ENCODE assay signal across 9 cellular contexts in genomic region chr19:41427647-41428480, GRCh38. TPM values are rescaled to one million over a fixed set of nuclear protein-coding genes. Genes with fewer than 3 reads are reported as not detected.
A peak's percentile ranks its signal among the peaks of the same experiment; 100 is the strongest.
DNase-seq lines count a peak whose midpoint lies in the region; ATAC-seq, FAIRE-seq and TF ChIP-seq lines count a peak whose summit lies in the region.
"Had no signal": no experiment of that assay in that cellular context is flagged by ENCODE, and none has a peak within 500 bp of the region (broad histone marks: within the 10 kb centered on the region; RNA-seq: fewer than 3 reads in every experiment).

No MANE protein-coding gene starts in this region.

- peak; percentile 65 for DNase-seq in activated gamma-delta T cell treated with Interleukin-2 at 50 U/mL for 16 hours
- no peak for DNase-seq in activated gamma-delta T cell (lab: John Stamatoyannopoulos, UW)
- no peak for DNase-seq in activated B cell treated with CpG ODN at 0.5 μM for 24 hours
- DNase-seq in dorsolateral prefrontal cortex: peak in 6 of 10 donors; percentile 33 to 69 (median 50)
- DNase-seq in mesothelial cell of epicardium (ENCODE audit: low spot score in 2 of 2, unreplicated experiment in 2 of 2): peak in 1 of 2 experiments; percentile 55
- peak in 1 of 2 donors; percentile 52 for DNase-seq in tibial artery
- no peak for DNase-seq in D721Med (ENCODE audit: insufficient read length, low spot score)

- no peaks in the 10 kb centered on the region for H3K27me3 ChIP-seq in dorsolateral prefrontal cortex
- no peaks in the 10 kb centered on the region for H3K27me3 ChIP-seq in tibial artery

- intact Hi-C loops in activated B cell treated with CpG ODN at 0.5 μM for 24 hours (cut with micrococcal nuclease): no loop called here
- intact Hi-C loops in dorsolateral prefrontal cortex (cut with DNase I): no loop called here
- intact Hi-C loops in tibial artery (cut with DNase I; ENCODE audit: low total_unique reads): loop anchor here (10.0 kb wide), 1 partner anchor 63 kb away; the partner anchor contains the start of gene B9D2

- H3K27ac Mint-ChIP-seq in activated B cell treated with CpG ODN at 0.5 μM for 24 hours (no peak overlapping the region), mesothelial cell of epicardium (peak overlapping the region; percentile 80)

- no peaks in the 10 kb centered on the region for H3K9me3 ChIP-seq in tibial artery

- POLR2A ChIA-PET in activated B cell treated with CpG ODN at 0.5 μM for 24 hours (lab: Charles Lee): interaction anchor here (0.6 to 1.3 kb wide), 2 partner anchors 10 to 12 kb away, joined by 3 read pairs; partner anchors contain the start of gene DMAC2

- peaks cover 25 to 60% (median 43%) of the 10 kb centered on the region in 3 donors for H3K36me3 ChIP-seq in tibial artery

- H3K4me3 Mint-ChIP-seq in activated B cell treated with CpG ODN at 0.5 μM for 24 hours (peak overlapping the region; percentile 50), mesothelial cell of epicardium (peak overlapping the region; percentile 81)

- peak; percentile 34 for ATAC-seq in activated B cell treated with CpG ODN at 0.5 μM for 24 hours (ENCODE audit: low read depth)
- no peak for ATAC-seq in HG02970 (IDR thresholded peaks at IDR 0.05; ENCODE audit: low FRiP score, unreplicated experiment)

- H3K4me3 ChIP-seq in dorsolateral prefrontal cortex: peak overlapping the region in 52 of 59 donors; percentile 5 to 58 (median 40)
- peak overlapping the region; percentile 49 to 63 for H3K4me3 ChIP-seq in tibial artery

- H3K27ac ChIP-seq in dorsolateral prefrontal cortex: peak overlapping the region in 51 of 59 donors; percentile 4 to 82 (median 56)
- H3K27ac ChIP-seq in tibial artery: peak overlapping the region; percentile 78

- CTCF ChIA-PET in activated B cell treated with CpG ODN at 0.5 μM for 24 hours (lab: Charles Lee): no interaction called here

- TF ChIP-seq CTCF in activated B cell treated with CpG ODN at 0.5 μM for 24 hours (IDR thresholded peaks at IDR 0.05) (no peak), dorsolateral prefrontal cortex (IDR thresholded peaks at IDR 0.05 in 54 of 56, conservative IDR thresholded peaks at IDR 0.05 in 2 of 56; ENCODE audit: low read depth in 1 of 56, partially characterized antibody in 56 of 56) (no peak), mesothelial cell of epicardium (IDR thresholded peaks at IDR 0.05; ENCODE audit: unreplicated experiment) (no peak), tibial artery (IDR thresholded peaks at IDR 0.05) (no peak), D721Med (IDR thresholded peaks at IDR 0.05; ENCODE audit: insufficient read depth, missing control alignments) (no peak)

- FAIRE-seq in D721Med (lab: Jason Lieb, UNC): no peak

- no peaks in the 10 kb centered on the region for H3K9me3 Mint-ChIP-seq in activated B cell treated with CpG ODN at 0.5 μM for 24 hours
- H3K9me3 Mint-ChIP-seq in mesothelial cell of epicardium: no peaks in the 10 kb centered on the region

- peaks cover 0 to 28% (median 25%) of the 10 kb centered on the region in 4 donors for H3K4me1 ChIP-seq in tibial artery

- peaks cover 44% of the 10 kb centered on the region for H3K36me3 Mint-ChIP-seq in activated B cell treated with CpG ODN at 0.5 μM for 24 hours (ENCODE audit: low read depth)
- peaks cover 7% of the 10 kb centered on the region for H3K36me3 Mint-ChIP-seq in mesothelial cell of epicardium

- peaks cover 16% of the 10 kb centered on the region for H3K4me1 Mint-ChIP-seq in activated B cell treated with CpG ODN at 0.5 μM for 24 hours
- peaks cover 20% of the 10 kb centered on the region for H3K4me1 Mint-ChIP-seq in mesothelial cell of epicardium

- H3K27me3 Mint-ChIP-seq in activated B cell treated with CpG ODN at 0.5 μM for 24 hours (no peaks in the 10 kb centered on the region), mesothelial cell of epicardium (ENCODE audit: low read depth) (no peaks in the 10 kb centered on the region)

RNA-seq across cellular contexts. Expression of gene B3GNT8, which starts 0.7 kb away (rescaled TPM):
- total RNA-seq in activated B cell treated with CpG ODN at 0.5 μM for 24 hours (0.10 and 0.24 TPM in 2 replicates), dorsolateral prefrontal cortex (1 to 10 TPM in 25 of 120 experiments, under 1 TPM in 64, not detected in 31; 0.19 to 2.9 (median 0.75) TPM), mesothelial cell of epicardium (4.5 to 5.1 TPM (median 4.9 TPM) in 3 replicates)

RNA-seq across cellular contexts. Expression of gene DMAC2, which starts 11.8 kb away (rescaled TPM):
- total RNA-seq in activated B cell treated with CpG ODN at 0.5 μM for 24 hours: 38.2 and 45.7 TPM in 2 replicates
- total RNA-seq in dorsolateral prefrontal cortex: 10 to 100 TPM; 29.5 to 57.2 (median 42.7) TPM
- 37.5 to 41.4 TPM (median 39.8 TPM) in 3 replicates for total RNA-seq in mesothelial cell of epicardium

RNA-seq across cellular contexts. Expression of gene ERICH4, which starts 15.1 kb away (rescaled TPM):
- total RNA-seq in activated B cell treated with CpG ODN at 0.5 μM for 24 hours (not detected in 2 replicates), dorsolateral prefrontal cortex (not detected), mesothelial cell of epicardium (not detected in 3 replicates)
- total RNA-seq: T-helper 2 cell treated with Interferon-gamma antibody and Interleukin-4, amounts not matched to agents 100 ng/mL and 5 ng/mL, for 36 hours had no signal

RNA-seq across cellular contexts. Expression of gene BCKDHA, which starts 30.2 kb away (rescaled TPM):
- total RNA-seq in activated B cell treated with CpG ODN at 0.5 μM for 24 hours (22.2 and 25.2 TPM in 2 replicates), dorsolateral prefrontal cortex (10 to 100 TPM in 118 of 120 experiments, 1 to 10 TPM in 2; 7.7 to 38.9 (median 20.1) TPM), mesothelial cell of epicardium (22.6 to 27.2 TPM (median 22.8 TPM) in 3 replicates)

RNA-seq across cellular contexts. Expression of gene EXOSC5, which starts 30.7 kb away (rescaled TPM):
- total RNA-seq in activated B cell treated with CpG ODN at 0.5 μM for 24 hours: 30.1 and 31.6 TPM in 2 replicates
- total RNA-seq in dorsolateral prefrontal cortex: 10 to 100 TPM; 11.5 to 29.1 (median 18.2) TPM
- total RNA-seq in mesothelial cell of epicardium: 12.2 to 17.0 TPM (median 12.5 TPM) in 3 replicates

Comparison
In these comparisons a context has a peak if more than half of its experiments do, and no peak if none do; other contexts are left out.
1. DNase-seq: peak in activated gamma-delta T cell treated with Interleukin-2 at 50 U/mL for 16 hours (single experiment) and dorsolateral prefrontal cortex (6 of 10); none in activated gamma-delta T cell (single experiment), activated B cell treated with CpG ODN at 0.5 μM for 24 hours (single experiment) and D721Med (single experiment).